8 cellular contexts compared by ENCODE assay signal in the genomic region with DNA sequence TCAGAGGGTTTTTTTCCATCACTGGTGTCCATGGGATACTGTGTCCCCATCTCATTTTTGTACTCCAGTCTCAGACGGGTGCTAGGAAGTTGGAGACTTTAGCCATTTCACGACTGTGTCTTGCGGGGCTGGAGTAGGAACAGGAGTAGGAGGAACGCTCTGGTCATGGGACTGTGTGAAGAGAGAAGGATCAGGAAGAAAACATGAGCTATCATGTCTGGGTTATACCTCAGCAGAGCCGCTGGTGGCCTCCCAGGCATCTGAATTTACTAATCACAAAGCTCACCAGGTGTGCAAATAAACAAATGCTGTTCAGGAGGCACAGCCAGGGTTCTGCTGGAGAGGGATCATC.
A peak's percentile ranks its signal among the peaks of the same experiment; 100 is the strongest.
DNase-seq lines count a peak whose midpoint lies in the region; ATAC-seq and TF ChIP-seq lines count a peak whose summit lies in the region.

No MANE protein-coding gene starts in this region.

- ATAC-seq in HG03378 (IDR thresholded peaks at IDR 0.05; ENCODE audit: unreplicated experiment) (no peak), GM18520 (IDR thresholded peaks at IDR 0.05; ENCODE audit: unreplicated experiment) (no peak), HG02642 (IDR thresholded peaks at IDR 0.05; ENCODE audit: poor library complexity, unreplicated experiment) (no peak)

- H3K27ac Mint-ChIP-seq in CD14-positive monocyte: no peak overlapping the region

- TF ChIP-seq POLR2A in prostate gland (IDR thresholded peaks at IDR 0.05): no peak

- H3K4me1 Mint-ChIP-seq in CD14-positive monocyte: peaks cover 47% of the 10 kb centered on the region

- no peaks in the 10 kb centered on the region for H3K9me3 Mint-ChIP-seq in CD14-positive monocyte

- no peaks in the 10 kb centered on the region for H3K9me3 ChIP-seq in prostate gland

- H3K27ac ChIP-seq in cingulate gyrus (ENCODE audit: low read depth, low read length) (peak overlapping the region; percentile 81), prostate gland (peak overlapping the region; percentile 75 to 77)

- no peak overlapping the region for H3K4me3 ChIP-seq in prostate gland

- DNase-seq in COR-L47 (lab: John Stamatoyannopoulos, UW): peak; percentile 62
- DNase-seq in NCI-H2081 treated with DMSO at 0.1 percent for 48 hours (lab: John Stamatoyannopoulos, UW): peak; percentile 51
- DNase-seq in prostate gland (ENCODE audit: low spot score): no peak
- no peak for DNase-seq in CD14-positive monocyte (ENCODE audit: low spot score)

- peaks cover 6% of the 10 kb centered on the region for H3K4me1 ChIP-seq in prostate gland (replicated peaks)

- peaks cover 2 to 20% of the 10 kb centered on the region in 2 donors for H3K36me3 Mint-ChIP-seq in CD14-positive monocyte

- intact Hi-C loops in prostate gland (cut with DNase I): no loop called here
- intact Hi-C loops in CD14-positive monocyte (cut with micrococcal nuclease): no loop called here

- H3K27me3 ChIP-seq in prostate gland (replicated peaks; ENCODE audit: insufficient read depth): no peaks in the 10 kb centered on the region

- H3K27me3 Mint-ChIP-seq in CD14-positive monocyte (ENCODE audit: low read depth in 3 of 3): peaks cover 12 to 16% (median 14%) of the 10 kb centered on the region in 3 donors

- TF ChIP-seq CTCF in prostate gland (IDR thresholded peaks at IDR 0.05) (no peak), CD14-positive monocyte (IDR thresholded peaks at IDR 0.05) (no peak)

- 11% methylated on average over 5 of the region's 5 CpGs for WGBS in prostate gland

- no peaks in the 10 kb centered on the region for H3K36me3 ChIP-seq in prostate gland

- H3K4me3 Mint-ChIP-seq in CD14-positive monocyte: no peak overlapping the region

Comparison
In these comparisons a context has a peak if more than half of its experiments do, and no peak if none do; other contexts are left out.
1. DNase-seq: peak in COR-L47 (single experiment) and NCI-H2081 treated with DMSO at 0.1 percent for 48 hours (single experiment); none in prostate gland (single experiment) and CD14-positive monocyte (single experiment).